Comparison of ENCODE assay signal across 1 cellular context in the genomic region with DNA sequence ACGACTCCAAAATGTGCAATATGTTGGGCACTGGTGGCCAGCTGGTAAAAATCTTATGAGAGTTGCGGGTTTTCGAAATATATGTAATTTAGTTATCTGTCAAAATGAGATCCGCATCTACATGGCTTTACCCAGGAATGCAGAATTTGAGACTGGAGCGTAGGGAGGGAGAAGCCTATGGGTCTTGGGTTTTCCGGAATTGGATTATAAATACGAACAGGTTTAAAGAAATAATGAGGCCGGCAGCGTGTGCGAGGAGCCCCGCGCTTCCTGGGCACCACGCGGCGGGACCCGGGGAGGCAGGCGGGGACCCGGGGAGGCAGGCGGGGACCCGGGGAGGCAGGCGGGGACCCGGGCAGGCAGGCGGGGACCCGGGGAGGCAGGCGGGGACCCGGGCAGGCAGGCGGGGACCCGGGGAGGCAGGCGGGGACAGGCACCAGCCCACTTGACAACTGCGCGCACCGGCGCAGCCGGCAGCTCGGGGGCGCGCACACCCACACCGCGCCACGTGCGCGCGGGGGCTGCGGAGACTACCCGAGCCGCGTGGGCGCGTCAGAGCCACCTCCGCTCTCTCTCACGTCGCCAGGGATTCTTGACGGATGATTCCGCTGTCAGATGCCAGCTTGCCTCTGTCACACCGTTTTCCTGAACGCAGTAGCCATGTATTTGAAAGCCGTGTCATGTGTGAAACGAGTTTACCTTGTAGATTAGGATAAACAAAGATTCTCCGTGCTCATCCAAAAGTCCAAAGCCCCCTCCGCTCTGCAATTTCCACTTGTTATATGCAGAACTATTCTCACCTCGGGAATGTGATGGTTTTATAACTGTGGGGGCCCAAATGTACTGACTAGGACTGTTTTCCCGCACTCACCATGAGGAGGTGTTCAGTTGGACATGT.
TF ChIP-seq lines count a peak whose summit lies in the region.

No MANE protein-coding gene starts in this region.

TF ChIP-seq in K562, 482 proteins besides CTCF, POLR2A, EP300 and RAD21 (continued from another document and continues in another):
- TF ChIP-seq, protein P1, sequence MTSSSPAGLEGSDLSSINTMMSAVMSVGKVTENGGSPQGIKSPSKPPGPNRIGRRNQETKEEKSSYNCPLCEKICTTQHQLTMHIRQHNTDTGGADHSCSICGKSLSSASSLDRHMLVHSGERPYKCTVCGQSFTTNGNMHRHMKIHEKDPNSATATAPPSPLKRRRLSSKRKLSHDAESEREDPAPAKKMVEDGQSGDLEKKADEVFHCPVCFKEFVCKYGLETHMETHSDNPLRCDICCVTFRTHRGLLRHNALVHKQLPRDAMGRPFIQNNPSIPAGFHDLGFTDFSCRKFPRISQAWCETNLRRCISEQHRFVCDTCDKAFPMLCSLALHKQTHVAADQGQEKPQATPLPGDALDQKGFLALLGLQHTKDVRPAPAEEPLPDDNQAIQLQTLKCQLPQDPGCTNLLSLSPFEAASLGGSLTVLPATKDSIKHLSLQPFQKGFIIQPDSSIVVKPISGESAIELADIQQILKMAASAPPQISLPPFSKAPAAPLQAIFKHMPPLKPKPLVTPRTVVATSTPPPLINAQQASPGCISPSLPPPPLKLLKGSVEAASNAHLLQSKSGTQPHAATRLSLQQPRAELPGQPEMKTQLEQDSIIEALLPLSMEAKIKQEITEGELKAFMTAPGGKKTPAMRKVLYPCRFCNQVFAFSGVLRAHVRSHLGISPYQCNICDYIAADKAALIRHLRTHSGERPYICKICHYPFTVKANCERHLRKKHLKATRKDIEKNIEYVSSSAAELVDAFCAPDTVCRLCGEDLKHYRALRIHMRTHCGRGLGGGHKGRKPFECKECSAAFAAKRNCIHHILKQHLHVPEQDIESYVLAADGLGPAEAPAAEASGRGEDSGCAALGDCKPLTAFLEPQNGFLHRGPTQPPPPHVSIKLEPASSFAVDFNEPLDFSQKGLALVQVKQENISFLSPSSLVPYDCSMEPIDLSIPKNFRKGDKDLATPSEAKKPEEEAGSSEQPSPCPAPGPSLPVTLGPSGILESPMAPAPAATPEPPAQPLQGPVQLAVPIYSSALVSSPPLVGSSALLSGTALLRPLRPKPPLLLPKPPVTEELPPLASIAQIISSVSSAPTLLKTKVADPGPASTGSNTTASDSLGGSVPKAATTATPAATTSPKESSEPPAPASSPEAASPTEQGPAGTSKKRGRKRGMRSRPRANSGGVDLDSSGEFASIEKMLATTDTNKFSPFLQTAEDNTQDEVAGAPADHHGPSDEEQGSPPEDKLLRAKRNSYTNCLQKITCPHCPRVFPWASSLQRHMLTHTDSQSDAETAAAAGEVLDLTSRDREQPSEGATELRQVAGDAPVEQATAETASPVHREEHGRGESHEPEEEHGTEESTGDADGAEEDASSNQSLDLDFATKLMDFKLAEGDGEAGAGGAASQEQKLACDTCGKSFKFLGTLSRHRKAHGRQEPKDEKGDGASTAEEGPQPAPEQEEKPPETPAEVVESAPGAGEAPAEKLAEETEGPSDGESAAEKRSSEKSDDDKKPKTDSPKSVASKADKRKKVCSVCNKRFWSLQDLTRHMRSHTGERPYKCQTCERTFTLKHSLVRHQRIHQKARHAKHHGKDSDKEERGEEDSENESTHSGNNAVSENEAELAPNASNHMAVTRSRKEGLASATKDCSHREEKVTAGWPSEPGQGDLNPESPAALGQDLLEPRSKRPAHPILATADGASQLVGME (CRISPR knock-in tag; IDR thresholded peaks at IDR 0.05) = no peak
- TF ChIP-seq, protein P2, sequence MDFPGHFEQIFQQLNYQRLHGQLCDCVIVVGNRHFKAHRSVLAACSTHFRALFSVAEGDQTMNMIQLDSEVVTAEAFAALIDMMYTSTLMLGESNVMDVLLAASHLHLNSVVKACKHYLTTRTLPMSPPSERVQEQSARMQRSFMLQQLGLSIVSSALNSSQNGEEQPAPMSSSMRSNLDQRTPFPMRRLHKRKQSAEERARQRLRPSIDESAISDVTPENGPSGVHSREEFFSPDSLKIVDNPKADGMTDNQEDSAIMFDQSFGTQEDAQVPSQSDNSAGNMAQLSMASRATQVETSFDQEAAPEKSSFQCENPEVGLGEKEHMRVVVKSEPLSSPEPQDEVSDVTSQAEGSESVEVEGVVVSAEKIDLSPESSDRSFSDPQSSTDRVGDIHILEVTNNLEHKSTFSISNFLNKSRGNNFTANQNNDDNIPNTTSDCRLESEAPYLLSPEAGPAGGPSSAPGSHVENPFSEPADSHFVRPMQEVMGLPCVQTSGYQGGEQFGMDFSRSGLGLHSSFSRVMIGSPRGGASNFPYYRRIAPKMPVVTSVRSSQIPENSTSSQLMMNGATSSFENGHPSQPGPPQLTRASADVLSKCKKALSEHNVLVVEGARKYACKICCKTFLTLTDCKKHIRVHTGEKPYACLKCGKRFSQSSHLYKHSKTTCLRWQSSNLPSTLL (IDR thresholded peaks at IDR 0.05) = no peak
- TF ChIP-seq, protein P3, sequence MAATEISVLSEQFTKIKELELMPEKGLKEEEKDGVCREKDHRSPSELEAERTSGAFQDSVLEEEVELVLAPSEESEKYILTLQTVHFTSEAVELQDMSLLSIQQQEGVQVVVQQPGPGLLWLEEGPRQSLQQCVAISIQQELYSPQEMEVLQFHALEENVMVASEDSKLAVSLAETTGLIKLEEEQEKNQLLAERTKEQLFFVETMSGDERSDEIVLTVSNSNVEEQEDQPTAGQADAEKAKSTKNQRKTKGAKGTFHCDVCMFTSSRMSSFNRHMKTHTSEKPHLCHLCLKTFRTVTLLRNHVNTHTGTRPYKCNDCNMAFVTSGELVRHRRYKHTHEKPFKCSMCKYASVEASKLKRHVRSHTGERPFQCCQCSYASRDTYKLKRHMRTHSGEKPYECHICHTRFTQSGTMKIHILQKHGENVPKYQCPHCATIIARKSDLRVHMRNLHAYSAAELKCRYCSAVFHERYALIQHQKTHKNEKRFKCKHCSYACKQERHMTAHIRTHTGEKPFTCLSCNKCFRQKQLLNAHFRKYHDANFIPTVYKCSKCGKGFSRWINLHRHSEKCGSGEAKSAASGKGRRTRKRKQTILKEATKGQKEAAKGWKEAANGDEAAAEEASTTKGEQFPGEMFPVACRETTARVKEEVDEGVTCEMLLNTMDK (IDR thresholded peaks at IDR 0.05; ENCODE audit: borderline replicate concordance, insufficient read depth, low read depth, low read length, poor library complexity, severe bottlenecking) = no peak
- TF ChIP-seq, protein P4, sequence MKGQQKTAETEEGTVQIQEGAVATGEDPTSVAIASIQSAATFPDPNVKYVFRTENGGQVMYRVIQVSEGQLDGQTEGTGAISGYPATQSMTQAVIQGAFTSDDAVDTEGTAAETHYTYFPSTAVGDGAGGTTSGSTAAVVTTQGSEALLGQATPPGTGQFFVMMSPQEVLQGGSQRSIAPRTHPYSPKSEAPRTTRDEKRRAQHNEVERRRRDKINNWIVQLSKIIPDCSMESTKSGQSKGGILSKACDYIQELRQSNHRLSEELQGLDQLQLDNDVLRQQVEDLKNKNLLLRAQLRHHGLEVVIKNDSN (CRISPR knock-in tag; IDR thresholded peaks at IDR 0.05) = peak; percentile 83
- no peak for TF ChIP-seq MIER1 (IDR thresholded peaks at IDR 0.05; ENCODE audit: low read depth)
- no peak for TF ChIP-seq DNMT1 (IDR thresholded peaks at IDR 0.05)
- no peak for TF ChIP-seq MAFG (tag; conservative IDR thresholded peaks at IDR 0.05)
- no peak for TF ChIP-seq BCOR (IDR thresholded peaks at IDR 0.05)
- no peak for TF ChIP-seq HIVEP1 (CRISPR knock-in tag; IDR thresholded peaks at IDR 0.05)
- TF ChIP-seq HDAC3 (IDR thresholded peaks at IDR 0.05; ENCODE audit: borderline replicate concordance, partially characterized antibody) = no peak
- TF ChIP-seq BCL6 (CRISPR knock-in tag; IDR thresholded peaks at IDR 0.05) = no peak
- TF ChIP-seq, protein P5, sequence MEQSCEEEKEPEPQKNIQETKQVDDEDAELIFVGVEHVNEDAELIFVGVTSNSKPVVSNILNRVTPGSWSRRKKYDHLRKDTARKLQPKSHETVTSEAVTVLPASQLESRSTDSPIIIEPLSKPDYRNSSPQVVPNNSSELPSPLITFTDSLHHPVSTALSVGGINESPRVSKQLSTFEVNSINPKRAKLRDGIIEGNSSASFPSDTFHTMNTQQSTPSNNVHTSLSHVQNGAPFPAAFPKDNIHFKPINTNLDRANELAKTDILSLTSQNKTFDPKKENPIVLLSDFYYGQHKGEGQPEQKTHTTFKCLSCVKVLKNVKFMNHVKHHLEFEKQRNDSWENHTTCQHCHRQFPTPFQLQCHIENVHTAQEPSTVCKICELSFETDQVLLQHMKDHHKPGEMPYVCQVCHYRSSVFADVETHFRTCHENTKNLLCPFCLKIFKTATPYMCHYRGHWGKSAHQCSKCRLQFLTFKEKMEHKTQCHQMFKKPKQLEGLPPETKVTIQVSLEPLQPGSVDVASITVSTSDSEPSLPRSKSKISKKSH (CRISPR knock-in tag; IDR thresholded peaks at IDR 0.05) = no peak
- TF ChIP-seq, protein P6, sequence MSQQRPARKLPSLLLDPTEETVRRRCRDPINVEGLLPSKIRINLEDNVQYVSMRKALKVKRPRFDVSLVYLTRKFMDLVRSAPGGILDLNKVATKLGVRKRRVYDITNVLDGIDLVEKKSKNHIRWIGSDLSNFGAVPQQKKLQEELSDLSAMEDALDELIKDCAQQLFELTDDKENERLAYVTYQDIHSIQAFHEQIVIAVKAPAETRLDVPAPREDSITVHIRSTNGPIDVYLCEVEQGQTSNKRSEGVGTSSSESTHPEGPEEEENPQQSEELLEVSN (IDR thresholded peaks at IDR 0.05; ENCODE audit: borderline replicate concordance in 1 of 2, extremely low read depth in 1 of 2, insufficient read depth in 1 of 2, insufficient read length in 1 of 2, low read depth in 1 of 2, low read length in 1 of 2, poor library complexity in 1 of 2, severe bottlenecking in 1 of 2) = peak; percentile 97 to 98
- no peak for TF ChIP-seq NFATC3 (IDR thresholded peaks at IDR 0.05)
- TF ChIP-seq, protein P7, sequence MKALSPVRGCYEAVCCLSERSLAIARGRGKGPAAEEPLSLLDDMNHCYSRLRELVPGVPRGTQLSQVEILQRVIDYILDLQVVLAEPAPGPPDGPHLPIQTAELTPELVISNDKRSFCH (CRISPR knock-in tag; IDR thresholded peaks at IDR 0.05) = no peak
- TF ChIP-seq, protein P7 (tag; IDR thresholded peaks at IDR 0.05) = no peak
- TF ChIP-seq, protein P8, sequence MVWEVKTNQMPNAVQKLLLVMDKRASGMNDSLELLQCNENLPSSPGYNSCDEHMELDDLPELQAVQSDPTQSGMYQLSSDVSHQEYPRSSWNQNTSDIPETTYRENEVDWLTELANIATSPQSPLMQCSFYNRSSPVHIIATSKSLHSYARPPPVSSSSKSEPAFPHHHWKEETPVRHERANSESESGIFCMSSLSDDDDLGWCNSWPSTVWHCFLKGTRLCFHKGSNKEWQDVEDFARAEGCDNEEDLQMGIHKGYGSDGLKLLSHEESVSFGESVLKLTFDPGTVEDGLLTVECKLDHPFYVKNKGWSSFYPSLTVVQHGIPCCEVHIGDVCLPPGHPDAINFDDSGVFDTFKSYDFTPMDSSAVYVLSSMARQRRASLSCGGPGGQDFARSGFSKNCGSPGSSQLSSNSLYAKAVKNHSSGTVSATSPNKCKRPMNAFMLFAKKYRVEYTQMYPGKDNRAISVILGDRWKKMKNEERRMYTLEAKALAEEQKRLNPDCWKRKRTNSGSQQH (CRISPR knock-in tag; IDR thresholded peaks at IDR 0.05) = no peak
- TF ChIP-seq ZBTB17 (CRISPR knock-in tag; IDR thresholded peaks at IDR 0.05) = no peak
- TF ChIP-seq CHD4 (IDR thresholded peaks at IDR 0.05; ENCODE audit: insufficient read depth, insufficient replicate concordance, low read depth, low read length, poor library complexity, severe bottlenecking) = no peak
- TF ChIP-seq, protein P9, sequence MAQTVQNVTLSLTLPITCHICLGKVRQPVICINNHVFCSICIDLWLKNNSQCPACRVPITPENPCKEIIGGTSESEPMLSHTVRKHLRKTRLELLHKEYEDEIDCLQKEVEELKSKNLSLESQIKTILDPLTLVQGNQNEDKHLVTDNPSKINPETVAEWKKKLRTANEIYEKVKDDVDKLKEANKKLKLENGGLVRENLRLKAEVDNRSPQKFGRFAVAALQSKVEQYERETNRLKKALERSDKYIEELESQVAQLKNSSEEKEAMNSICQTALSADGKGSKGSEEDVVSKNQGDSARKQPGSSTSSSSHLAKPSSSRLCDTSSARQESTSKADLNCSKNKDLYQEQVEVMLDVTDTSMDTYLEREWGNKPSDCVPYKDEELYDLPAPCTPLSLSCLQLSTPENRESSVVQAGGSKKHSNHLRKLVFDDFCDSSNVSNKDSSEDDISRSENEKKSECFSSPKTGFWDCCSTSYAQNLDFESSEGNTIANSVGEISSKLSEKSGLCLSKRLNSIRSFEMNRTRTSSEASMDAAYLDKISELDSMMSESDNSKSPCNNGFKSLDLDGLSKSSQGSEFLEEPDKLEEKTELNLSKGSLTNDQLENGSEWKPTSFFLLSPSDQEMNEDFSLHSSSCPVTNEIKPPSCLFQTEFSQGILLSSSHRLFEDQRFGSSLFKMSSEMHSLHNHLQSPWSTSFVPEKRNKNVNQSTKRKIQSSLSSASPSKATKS (CRISPR knock-in tag; IDR thresholded peaks at IDR 0.05) = no peak
- peak; percentile 90 for TF ChIP-seq GATAD2A (IDR thresholded peaks at IDR 0.05)
- peak; percentile 73; the same call in 1 of the 2 replicates for TF ChIP-seq RNF2 (IDR thresholded peaks at IDR 0.05)
- TF ChIP-seq SMAD2 (IDR thresholded peaks at IDR 0.05; ENCODE audit: low read depth, low read length) = no peak
- TF ChIP-seq SRSF1 (IDR thresholded peaks at IDR 0.05; ENCODE audit: low read depth, low read length) = no peak
- TF ChIP-seq ZNF436 (CRISPR knock-in tag; IDR thresholded peaks at IDR 0.05) = no peak
- no peak for TF ChIP-seq ZNF778 (CRISPR knock-in tag; IDR thresholded peaks at IDR 0.05)
- TF ChIP-seq TEAD4 (IDR thresholded peaks at IDR 0.05; ENCODE audit: low read length) = peak; percentile 72
- peak; percentile 96 for TF ChIP-seq TEAD4 (CRISPR knock-in tag; IDR thresholded peaks at IDR 0.05; ENCODE audit: borderline replicate concordance)
- TF ChIP-seq MTA3 (IDR thresholded peaks at IDR 0.05; ENCODE audit: borderline replicate concordance) = peak; percentile 88
- TF ChIP-seq ETV1 (tag; conservative IDR thresholded peaks at IDR 0.05; ENCODE audit: low read depth) = 0 out of 2 replicates have a peak, but pooled peaks have one; percentile 7
- TF ChIP-seq CC2D1A (IDR thresholded peaks at IDR 0.05) = no peak
- 0 out of 2 replicates have a peak, but pooled peaks have one; percentile 21 for TF ChIP-seq ATF7 (IDR thresholded peaks at IDR 0.05)
- no peak for TF ChIP-seq ZNF124 (CRISPR knock-in tag; IDR thresholded peaks at IDR 0.05)
- 0 out of 2 replicates have a peak, but pooled peaks have one; percentile 51 for TF ChIP-seq ZNF668 (CRISPR knock-in tag; IDR thresholded peaks at IDR 0.05)
- no peak for TF ChIP-seq NFE2L1 (tag; IDR thresholded peaks at IDR 0.05; ENCODE audit: borderline replicate concordance, low read depth)
- TF ChIP-seq, protein P10, sequence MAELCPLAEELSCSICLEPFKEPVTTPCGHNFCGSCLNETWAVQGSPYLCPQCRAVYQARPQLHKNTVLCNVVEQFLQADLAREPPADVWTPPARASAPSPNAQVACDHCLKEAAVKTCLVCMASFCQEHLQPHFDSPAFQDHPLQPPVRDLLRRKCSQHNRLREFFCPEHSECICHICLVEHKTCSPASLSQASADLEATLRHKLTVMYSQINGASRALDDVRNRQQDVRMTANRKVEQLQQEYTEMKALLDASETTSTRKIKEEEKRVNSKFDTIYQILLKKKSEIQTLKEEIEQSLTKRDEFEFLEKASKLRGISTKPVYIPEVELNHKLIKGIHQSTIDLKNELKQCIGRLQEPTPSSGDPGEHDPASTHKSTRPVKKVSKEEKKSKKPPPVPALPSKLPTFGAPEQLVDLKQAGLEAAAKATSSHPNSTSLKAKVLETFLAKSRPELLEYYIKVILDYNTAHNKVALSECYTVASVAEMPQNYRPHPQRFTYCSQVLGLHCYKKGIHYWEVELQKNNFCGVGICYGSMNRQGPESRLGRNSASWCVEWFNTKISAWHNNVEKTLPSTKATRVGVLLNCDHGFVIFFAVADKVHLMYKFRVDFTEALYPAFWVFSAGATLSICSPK (IDR thresholded peaks at IDR 0.05; ENCODE audit: borderline replicate concordance) = no peak
- no peak for TF ChIP-seq C11orf30 (IDR thresholded peaks at IDR 0.05; ENCODE audit: low read depth)
- TF ChIP-seq BACH1 (tag; IDR thresholded peaks at IDR 0.05) = no peak
